9 cellular contexts compared by ENCODE assay signal in genomic region chr2:207223051-207223450, GRCh38. TPM values are rescaled to one million over a fixed set of nuclear protein-coding genes. Genes with fewer than 3 reads are reported as not detected.
DNase-seq lines count a peak whose midpoint lies in the region; ATAC-seq and FAIRE-seq lines count a peak whose summit lies in the region.
"Had no signal": no experiment of that assay in that cellular context is flagged by ENCODE, and none has a peak within 500 bp of the region (broad histone marks: within the 10 kb centered on the region; RNA-seq: fewer than 3 reads in every experiment).

No MANE protein-coding gene starts in this region.

- intact Hi-C loops in left colon (cut with DNase I, micrococcal nuclease), result no loop called here

- ATAC-seq in HG03175 (IDR thresholded peaks at IDR 0.05; ENCODE audit: unreplicated experiment) (peak; percentile 80), left colon (no peak), HG03280 (IDR thresholded peaks at IDR 0.05; ENCODE audit: unreplicated experiment) (no peak)
- ATAC-seq: HCT116 had no signal

- DNase-seq in AG20443 (ENCODE audit: low spot score) (peak; percentile 43), GM19239 (ENCODE audit: insufficient read length, low spot score) (no peak), astrocyte of the hippocampus (ENCODE audit: low read depth, low spot score) (peak; percentile 65), HuH-7 (ENCODE audit: low spot score) (no peak), left colon (no peak), NCI-H1048 (lab: John Stamatoyannopoulos, UW) (no peak)

- FAIRE-seq in GM19239 (lab: Jason Lieb, UNC), result peak; percentile 68

RNA-seq across cellular contexts. Expression of gene KLF7, which starts 57.3 kb away (rescaled TPM):
- total RNA-seq in left colon, result 1 to 10 TPM; 5.4 to 7.5 TPM

Comparison
In these comparisons a context has a peak if more than half of its experiments do, and no peak if none do; other contexts are left out.
1. DNase-seq: peak in AG20443 (single experiment) and astrocyte of the hippocampus (single experiment); none in GM19239 (single experiment), HuH-7 (single experiment), left colon (0 of 2) and NCI-H1048 (single experiment).